1 cellular context compared by ENCODE assay signal in the genomic region with DNA sequence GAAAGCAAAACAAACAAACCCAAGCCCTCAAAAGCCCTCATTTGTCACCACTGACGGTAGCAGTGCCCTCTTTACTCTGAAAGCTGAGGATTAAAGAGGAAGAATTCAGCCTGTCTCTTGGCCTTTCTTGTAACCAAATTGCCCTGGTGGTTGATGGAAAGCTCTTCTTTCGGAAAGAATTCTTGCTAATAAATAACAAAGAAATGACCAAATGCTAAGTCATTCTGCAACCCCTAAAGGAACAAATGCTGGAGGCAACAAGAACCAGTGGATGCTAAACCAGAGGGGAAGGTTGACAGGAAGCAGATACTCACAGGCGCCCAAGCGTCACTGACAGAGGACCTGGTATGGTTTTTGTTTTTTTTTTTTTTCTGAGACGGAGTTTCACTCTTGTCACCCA.
TF ChIP-seq lines count a peak whose summit lies in the region.

No MANE protein-coding gene starts in this region.

TF ChIP-seq in GM12878, 131 proteins besides CTCF, POLR2A, EP300 and RAD21:
- no peak for TF ChIP-seq HCFC1 (IDR thresholded peaks at IDR 0.05; ENCODE audit: low read length)
- no peak for TF ChIP-seq NFIC (IDR thresholded peaks at IDR 0.05; ENCODE audit: low read depth, low read length)
- no peak for TF ChIP-seq CBX5 (IDR thresholded peaks at IDR 0.05; ENCODE audit: low read depth)
- TF ChIP-seq LARP7 (IDR thresholded peaks at IDR 0.05): no peak
- TF ChIP-seq BCL11A (IDR thresholded peaks at IDR 0.05; ENCODE audit: low read depth, low read length): no peak
- TF ChIP-seq BRCA1 (IDR thresholded peaks at IDR 0.05; ENCODE audit: low read depth, low read length): no peak
- no peak for TF ChIP-seq MYB (IDR thresholded peaks at IDR 0.05; ENCODE audit: borderline replicate concordance, low read depth, low read length)
- TF ChIP-seq, protein P1, sequence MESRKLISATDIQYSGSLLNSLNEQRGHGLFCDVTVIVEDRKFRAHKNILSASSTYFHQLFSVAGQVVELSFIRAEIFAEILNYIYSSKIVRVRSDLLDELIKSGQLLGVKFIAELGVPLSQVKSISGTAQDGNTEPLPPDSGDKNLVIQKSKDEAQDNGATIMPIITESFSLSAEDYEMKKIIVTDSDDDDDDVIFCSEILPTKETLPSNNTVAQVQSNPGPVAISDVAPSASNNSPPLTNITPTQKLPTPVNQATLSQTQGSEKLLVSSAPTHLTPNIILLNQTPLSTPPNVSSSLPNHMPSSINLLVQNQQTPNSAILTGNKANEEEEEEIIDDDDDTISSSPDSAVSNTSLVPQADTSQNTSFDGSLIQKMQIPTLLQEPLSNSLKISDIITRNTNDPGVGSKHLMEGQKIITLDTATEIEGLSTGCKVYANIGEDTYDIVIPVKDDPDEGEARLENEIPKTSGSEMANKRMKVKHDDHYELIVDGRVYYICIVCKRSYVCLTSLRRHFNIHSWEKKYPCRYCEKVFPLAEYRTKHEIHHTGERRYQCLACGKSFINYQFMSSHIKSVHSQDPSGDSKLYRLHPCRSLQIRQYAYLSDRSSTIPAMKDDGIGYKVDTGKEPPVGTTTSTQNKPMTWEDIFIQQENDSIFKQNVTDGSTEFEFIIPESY (IDR thresholded peaks at IDR 0.05): no peak
- TF ChIP-seq ETV6 (conservative IDR thresholded peaks at IDR 0.05 in 1 of 2, IDR thresholded peaks at IDR 0.05 in 1 of 2; ENCODE audit: borderline replicate concordance in 1 of 2, low read depth in 1 of 2): no peak
- TF ChIP-seq MYC (IDR thresholded peaks at IDR 0.05; ENCODE audit: insufficient read depth, insufficient read length, insufficient replicate concordance, low read length, severe bottlenecking): no peak
- no peak for TF ChIP-seq SREBF1 (IDR thresholded peaks at IDR 0.05; ENCODE audit: low read length)
- no peak for TF ChIP-seq SP1 (IDR thresholded peaks at IDR 0.05; ENCODE audit: low read depth, low read length)
- TF ChIP-seq, protein P2, sequence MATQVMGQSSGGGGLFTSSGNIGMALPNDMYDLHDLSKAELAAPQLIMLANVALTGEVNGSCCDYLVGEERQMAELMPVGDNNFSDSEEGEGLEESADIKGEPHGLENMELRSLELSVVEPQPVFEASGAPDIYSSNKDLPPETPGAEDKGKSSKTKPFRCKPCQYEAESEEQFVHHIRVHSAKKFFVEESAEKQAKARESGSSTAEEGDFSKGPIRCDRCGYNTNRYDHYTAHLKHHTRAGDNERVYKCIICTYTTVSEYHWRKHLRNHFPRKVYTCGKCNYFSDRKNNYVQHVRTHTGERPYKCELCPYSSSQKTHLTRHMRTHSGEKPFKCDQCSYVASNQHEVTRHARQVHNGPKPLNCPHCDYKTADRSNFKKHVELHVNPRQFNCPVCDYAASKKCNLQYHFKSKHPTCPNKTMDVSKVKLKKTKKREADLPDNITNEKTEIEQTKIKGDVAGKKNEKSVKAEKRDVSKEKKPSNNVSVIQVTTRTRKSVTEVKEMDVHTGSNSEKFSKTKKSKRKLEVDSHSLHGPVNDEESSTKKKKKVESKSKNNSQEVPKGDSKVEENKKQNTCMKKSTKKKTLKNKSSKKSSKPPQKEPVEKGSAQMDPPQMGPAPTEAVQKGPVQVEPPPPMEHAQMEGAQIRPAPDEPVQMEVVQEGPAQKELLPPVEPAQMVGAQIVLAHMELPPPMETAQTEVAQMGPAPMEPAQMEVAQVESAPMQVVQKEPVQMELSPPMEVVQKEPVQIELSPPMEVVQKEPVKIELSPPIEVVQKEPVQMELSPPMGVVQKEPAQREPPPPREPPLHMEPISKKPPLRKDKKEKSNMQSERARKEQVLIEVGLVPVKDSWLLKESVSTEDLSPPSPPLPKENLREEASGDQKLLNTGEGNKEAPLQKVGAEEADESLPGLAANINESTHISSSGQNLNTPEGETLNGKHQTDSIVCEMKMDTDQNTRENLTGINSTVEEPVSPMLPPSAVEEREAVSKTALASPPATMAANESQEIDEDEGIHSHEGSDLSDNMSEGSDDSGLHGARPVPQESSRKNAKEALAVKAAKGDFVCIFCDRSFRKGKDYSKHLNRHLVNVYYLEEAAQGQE (IDR thresholded peaks at IDR 0.05; ENCODE audit: low read depth, low read length): no peak
- TF ChIP-seq SPI1 (IDR thresholded peaks at IDR 0.05; ENCODE audit: borderline replicate concordance, insufficient read depth, low read depth, low read length): no peak
- TF ChIP-seq STAT1 (conservative IDR thresholded peaks at IDR 0.05): no peak
- no peak for TF ChIP-seq KLF5 (IDR thresholded peaks at IDR 0.05; ENCODE audit: partially characterized antibody)
